In genomic region chr17:50919321-50920040, GRCh38 we compare ENCODE assay signal across 8 cellular contexts. TPM values are rescaled to one million over a fixed set of nuclear protein-coding genes. Genes with fewer than 3 reads are reported as not detected.
DNase-seq lines count a peak whose midpoint lies in the region; ATAC-seq and TF ChIP-seq lines count a peak whose summit lies in the region.

No MANE protein-coding gene starts in this region.

- no peaks in the 10 kb centered on the region for H3K9me3 Mint-ChIP-seq in CD8-positive, alpha-beta T cell

- peaks cover 50% of the 10 kb centered on the region for H3K4me1 ChIP-seq in CD8-positive, alpha-beta T cell (ENCODE audit: insufficient read depth, low read length)
- H3K4me1 ChIP-seq in lower lobe of right lung = peaks cover 27% of the 10 kb centered on the region

- no peak for TF ChIP-seq CTCF in CD8-positive, alpha-beta T cell (IDR thresholded peaks at IDR 0.05)
- TF ChIP-seq CTCF in lower lobe of right lung (IDR thresholded peaks at IDR 0.05) = no peak

- H3K36me3 Mint-ChIP-seq in CD8-positive, alpha-beta T cell = no peaks in the 10 kb centered on the region

- H3K36me3 ChIP-seq in CD8-positive, alpha-beta T cell (ENCODE audit: insufficient read depth, low read length) = no peaks in the 10 kb centered on the region
- no peaks in the 10 kb centered on the region for H3K36me3 ChIP-seq in lower lobe of right lung

- H3K4me1 Mint-ChIP-seq in CD8-positive, alpha-beta T cell (ENCODE audit: low read depth) = peaks cover 40% of the 10 kb centered on the region

- H3K27ac ChIP-seq in CD8-positive, alpha-beta T cell (ENCODE audit: low read depth, low read length) = peak overlapping the region; percentile 86
- peak overlapping the region; percentile 53 for H3K27ac ChIP-seq in lower lobe of right lung

- DNase-seq in CD8-positive, alpha-beta T cell = peak; percentile 69 to 90 (median 86)
- peak; percentile 99 for DNase-seq in NCI-H748 (lab: John Stamatoyannopoulos, UW; ENCODE audit: unreplicated experiment)
- DNase-seq in activated CD8-positive, alpha-beta memory T cell treated with anti-CD3 and anti-CD28 coated beads, Interleukin-2, amount 50 U/mL, for 4 hours = peak; percentile 74
- peak; percentile 66 for DNase-seq in effector CD8-positive, alpha-beta T cell (lab: John Stamatoyannopoulos, UW)
- peak; percentile 91 for DNase-seq in lower lobe of right lung
- peak; percentile 61 to 74 for DNase-seq in stimulated activated CD4-positive, alpha-beta T cell treated with anti-CD3 and anti-CD28 coated beads, Interleukin-4, amount 100 ng/mL, for 48 hours (ENCODE audit: low read depth in 2 of 2)

- H3K9me3 ChIP-seq in CD8-positive, alpha-beta T cell (ENCODE audit: low read length) = no peaks in the 10 kb centered on the region
- no peaks in the 10 kb centered on the region for H3K9me3 ChIP-seq in lower lobe of right lung

- peak overlapping the region; percentile 69 for H3K4me3 Mint-ChIP-seq in CD8-positive, alpha-beta T cell

- CTCF ChIA-PET in CD8-positive, alpha-beta T cell (lab: Charles Lee) = interaction anchor here (1.4 kb wide), 1 partner anchor 10 kb away, joined by 4 read pairs; no protein-coding TSS in a partner anchor

- no peaks in the 10 kb centered on the region for H3K27me3 ChIP-seq in CD8-positive, alpha-beta T cell (ENCODE audit: insufficient read depth, low read length)
- no peaks in the 10 kb centered on the region for H3K27me3 ChIP-seq in lower lobe of right lung (ENCODE audit: low read depth)

- intact Hi-C loops in CD8-positive, alpha-beta T cell (cut with DNase I, micrococcal nuclease) = loop anchor here (1.0 kb wide), 3 partner anchors 9 to 53 kb away; partner anchors contain the start of gene TOB1 (in 1 of the 2)
- intact Hi-C loops in lower lobe of right lung (cut with DNase I) = no loop called here

- H3K4me3 ChIP-seq in CD8-positive, alpha-beta T cell (ENCODE audit: low read depth, low read length) = peak overlapping the region; percentile 17
- H3K4me3 ChIP-seq in lower lobe of right lung = no peak overlapping the region

- H3K27ac Mint-ChIP-seq in CD8-positive, alpha-beta T cell = peak overlapping the region; percentile 94

- POLR2A ChIA-PET in CD8-positive, alpha-beta T cell (lab: Charles Lee) = interaction anchor here (1.3 to 16.1 kb wide), 3 partner anchors 12 to 54 kb away, joined by 6 to 196 read pairs (median 10); partner anchors contain the start of gene TOB1

- no peaks in the 10 kb centered on the region for H3K27me3 Mint-ChIP-seq in CD8-positive, alpha-beta T cell (ENCODE audit: low read depth)

- ATAC-seq in CD8-positive, alpha-beta T cell = peak; percentile 83
- peak; percentile 57 for ATAC-seq in HG02938 (IDR thresholded peaks at IDR 0.05; ENCODE audit: unreplicated experiment)
- ATAC-seq in lower lobe of right lung = peak; percentile 91 to 93
- ATAC-seq in GM19467 (IDR thresholded peaks at IDR 0.05; ENCODE audit: unreplicated experiment) = no peak

RNA-seq across cellular contexts. Expression of gene TOB1, which starts 53.3 kb away (rescaled TPM):
- 100 to 1,000 TPM; 252 to 277 TPM for total RNA-seq in CD8-positive, alpha-beta T cell
- 72.9 TPM for total RNA-seq in lower lobe of right lung
